9 cellular contexts compared by ENCODE assay signal in genomic region chr2:176129825-176130152, GRCh38. TPM values are rescaled to one million over a fixed set of nuclear protein-coding genes. Genes with fewer than 3 reads are reported as not detected.
DNase-seq lines count a peak whose midpoint lies in the region; ATAC-seq, FAIRE-seq and TF ChIP-seq lines count a peak whose summit lies in the region.
"Had no signal": no experiment of that assay in that cellular context is flagged by ENCODE, and none has a peak within 500 bp of the region (broad histone marks: within the 10 kb centered on the region; RNA-seq: fewer than 3 reads in every experiment).

No MANE protein-coding gene starts in this region.

- POLR2A ChIA-PET in activated CD4-positive, alpha-beta T cell treated with anti-CD3 and anti-CD28 coated beads for 36 hours (lab: Charles Lee): no interaction called here

- CTCF ChIA-PET in activated CD4-positive, alpha-beta T cell treated with anti-CD3 and anti-CD28 coated beads for 36 hours (lab: Charles Lee): interaction anchor here (1.3 kb wide), 1 partner anchor 15 kb away, joined by 3 read pairs; no protein-coding TSS in a partner anchor

- no peak for FAIRE-seq in GM19239 (lab: Jason Lieb, UNC)

- DNase-seq in activated CD4-positive, alpha-beta T cell treated with anti-CD3 and anti-CD28 coated beads for 36 hours: no peak
- DNase-seq in activated CD4-positive, alpha-beta T cell treated with anti-CD3 and anti-CD28 coated beads for 48 hours: no peak
- DNase-seq in activated naive CD8-positive, alpha-beta T cell treated with anti-CD3 and anti-CD28 coated beads, Interleukin-2, amount 50 U/mL, for 24 hours: no peak
- no peak for DNase-seq in lung (ENCODE audit: low spot score)
- no peak for DNase-seq in thyroid gland
- DNase-seq in GM19239 (ENCODE audit: insufficient read length, low spot score): no peak
- DNase-seq in D341Med (ENCODE audit: low spot score): no peak

- no peak overlapping the region for H3K27ac ChIP-seq in lung (ENCODE audit: low read depth in 1 of 2, low read length in 1 of 2)
- peak overlapping the region in 2 of 3 donors; percentile 4 to 36 for H3K27ac ChIP-seq in thyroid gland
- H3K27ac ChIP-seq: KMS-11 had no signal

- H3K4me1 ChIP-seq in lung (ENCODE audit: control insufficient read depth in 2 of 2, insufficient read depth in 2 of 2, low read length in 2 of 2) (peaks cover 0 to 8% of the 10 kb centered on the region in 2 donors), thyroid gland (peaks cover 5 to 14% of the 10 kb centered on the region in 2 donors)

- H3K4me3 ChIP-seq in lung (no peak overlapping the region), thyroid gland (replicated peaks in 1 of 3) (peak overlapping the region in 1 of 3 donors; percentile 19)

- no peaks in the 10 kb centered on the region for H3K9me3 Mint-ChIP-seq in activated CD4-positive, alpha-beta T cell treated with anti-CD3 and anti-CD28 coated beads for 36 hours (ENCODE audit: low read depth)
- H3K9me3 Mint-ChIP-seq in activated naive CD8-positive, alpha-beta T cell treated with anti-CD3 and anti-CD28 coated beads, Interleukin-2, amount 50 U/mL, for 24 hours: no peaks in the 10 kb centered on the region

- peak overlapping the region; percentile 41 for H3K4me3 Mint-ChIP-seq in activated CD4-positive, alpha-beta T cell treated with anti-CD3 and anti-CD28 coated beads for 36 hours
- H3K4me3 Mint-ChIP-seq in activated naive CD8-positive, alpha-beta T cell treated with anti-CD3 and anti-CD28 coated beads, Interleukin-2, amount 50 U/mL, for 24 hours: peak overlapping the region; percentile 11

- no peak overlapping the region for H3K27ac Mint-ChIP-seq in activated CD4-positive, alpha-beta T cell treated with anti-CD3 and anti-CD28 coated beads for 36 hours
- no peak overlapping the region for H3K27ac Mint-ChIP-seq in activated naive CD8-positive, alpha-beta T cell treated with anti-CD3 and anti-CD28 coated beads, Interleukin-2, amount 50 U/mL, for 24 hours

- H3K9me3 ChIP-seq in lung (ENCODE audit: control insufficient read depth in 2 of 2, insufficient read depth in 1 of 2, low read length in 1 of 2): peaks cover 0 to 4% of the 10 kb centered on the region in 2 donors
- H3K9me3 ChIP-seq in thyroid gland: no peaks in the 10 kb centered on the region

- TF ChIP-seq CTCF in lung (IDR thresholded peaks at IDR 0.05; ENCODE audit: control extremely low read depth, extremely low read depth) (no peak), thyroid gland (IDR thresholded peaks at IDR 0.05) (no peak)

- ATAC-seq in activated CD4-positive, alpha-beta T cell treated with anti-CD3 and anti-CD28 coated beads for 36 hours: no peak
- ATAC-seq in activated naive CD8-positive, alpha-beta T cell treated with anti-CD3 and anti-CD28 coated beads, Interleukin-2, amount 50 U/mL, for 24 hours: no peak
- peak; percentile 21 for ATAC-seq in lung (ENCODE audit: insufficient read depth, low FRiP score)
- ATAC-seq in HG02588 (IDR thresholded peaks at IDR 0.05; ENCODE audit: unreplicated experiment): no peak

- intact Hi-C loops in activated CD4-positive, alpha-beta T cell treated with anti-CD3 and anti-CD28 coated beads for 36 hours (cut with DNase I, micrococcal nuclease): loop anchor here (2.0 to 10.0 kb wide), 6 partner anchors 33 to 1795 kb away; partner anchors contain the start of gene SP9 (in 1 of the 2)
- intact Hi-C loops in thyroid gland (cut with DNase I): loop anchor here (5.0 to 10.0 kb wide), 3 partner anchors 428 to 1015 kb away; no protein-coding TSS in a partner anchor

- H3K36me3 Mint-ChIP-seq in activated CD4-positive, alpha-beta T cell treated with anti-CD3 and anti-CD28 coated beads for 36 hours (ENCODE audit: low read depth): no peaks in the 10 kb centered on the region
- no peaks in the 10 kb centered on the region for H3K36me3 Mint-ChIP-seq in activated naive CD8-positive, alpha-beta T cell treated with anti-CD3 and anti-CD28 coated beads, Interleukin-2, amount 50 U/mL, for 24 hours (ENCODE audit: low read depth)

- peaks cover 27% of the 10 kb centered on the region for H3K4me1 Mint-ChIP-seq in activated CD4-positive, alpha-beta T cell treated with anti-CD3 and anti-CD28 coated beads for 36 hours
- peaks cover 35% of the 10 kb centered on the region for H3K4me1 Mint-ChIP-seq in activated naive CD8-positive, alpha-beta T cell treated with anti-CD3 and anti-CD28 coated beads, Interleukin-2, amount 50 U/mL, for 24 hours

- TF ChIP-seq POLR2A in thyroid gland (IDR thresholded peaks at IDR 0.05): no peak

- H3K27me3 ChIP-seq in lung (ENCODE audit: control insufficient read depth, insufficient read depth): peaks cover 20% of the 10 kb centered on the region
- peaks cover 68% of the 10 kb centered on the region for H3K27me3 ChIP-seq in thyroid gland

- H3K36me3 ChIP-seq in lung (ENCODE audit: control insufficient read depth in 2 of 2, insufficient read depth in 2 of 2, low read length in 2 of 2) (no peaks in the 10 kb centered on the region), thyroid gland (no peaks in the 10 kb centered on the region)

- H3K27me3 Mint-ChIP-seq in activated CD4-positive, alpha-beta T cell treated with anti-CD3 and anti-CD28 coated beads for 36 hours: peaks cover 74% of the 10 kb centered on the region
- H3K27me3 Mint-ChIP-seq in activated naive CD8-positive, alpha-beta T cell treated with anti-CD3 and anti-CD28 coated beads, Interleukin-2, amount 50 U/mL, for 24 hours: peaks cover 81% of the 10 kb centered on the region

- 1 to 3% methylated on average over 34 to 42 of the region's 42 CpGs for WGBS in lung, 2 donors
- 0 to 14% methylated on average over 11 to 12 of the region's 42 CpGs for WGBS in thyroid gland, 2 donors

RNA-seq across cellular contexts. Expression of gene HOXD8, which starts 0.3 kb away (rescaled TPM):
- not detected for total RNA-seq in activated CD4-positive, alpha-beta T cell treated with anti-CD3 and anti-CD28 coated beads for 36 hours
- total RNA-seq in lung: 1 to 10 TPM; 1.2 to 1.6 TPM
- polyA plus RNA-seq in lung: under 1 TPM; 0.34 to 0.85 TPM
- total RNA-seq in thyroid gland: 10 to 100 TPM in 2 of 4 donors, 1 to 10 TPM in 2; 4.1 to 24.9 (median 9.9) TPM

RNA-seq across cellular contexts. Expression of gene HOXD9, which starts 7.3 kb away (rescaled TPM):
- total RNA-seq in activated CD4-positive, alpha-beta T cell treated with anti-CD3 and anti-CD28 coated beads for 36 hours: not detected
- under 1 TPM; 0.65 to 0.80 TPM for total RNA-seq in lung
- under 1 TPM; 0.29 to 0.37 TPM for polyA plus RNA-seq in lung
- 1 to 10 TPM in 3 of 4 donors, under 1 TPM in 1; 0.83 to 3.9 (median 2.3) TPM for total RNA-seq in thyroid gland

RNA-seq across cellular contexts. Expression of gene HOXD10, which starts 13.2 kb away (rescaled TPM):
- total RNA-seq in activated CD4-positive, alpha-beta T cell treated with anti-CD3 and anti-CD28 coated beads for 36 hours: not detected
- total RNA-seq in lung (under 1 TPM in 1 of 2 donors, not detected in 1; 0.54 TPM), thyroid gland (under 1 TPM in 2 of 4 donors, not detected in 2; 0.33 to 0.54 TPM)
- polyA plus RNA-seq in lung: under 1 TPM in 1 of 2 donors, not detected in 1; 0.05 TPM

RNA-seq across cellular contexts. Expression of gene HOXD4, which starts 21.6 kb away (rescaled TPM):
- total RNA-seq in activated CD4-positive, alpha-beta T cell treated with anti-CD3 and anti-CD28 coated beads for 36 hours: not detected
- total RNA-seq in lung: 1 to 10 TPM in 1 of 2 donors, under 1 TPM in 1; 0.74 to 1.1 TPM
- under 1 TPM; 0.12 to 0.23 TPM for polyA plus RNA-seq in lung
- 1 to 10 TPM; 1.6 to 4.8 (median 3.3) TPM for total RNA-seq in thyroid gland

RNA-seq across cellular contexts. Expression of gene HOXD11, which starts 22.7 kb away (rescaled TPM):
- total RNA-seq in activated CD4-positive, alpha-beta T cell treated with anti-CD3 and anti-CD28 coated beads for 36 hours: not detected
- not detected for total RNA-seq in lung
- not detected for polyA plus RNA-seq in lung
- not detected for total RNA-seq in thyroid gland

Comparison
In these comparisons a context has a peak if more than half of its experiments do, and no peak if none do; other contexts are left out.
1. H3K27ac ChIP-seq: peak in thyroid gland (2 of 3); none in lung (0 of 2).